ENCODE assay signal across 8 cellular contexts in genomic region chr10:112184379-112184778, GRCh38. TPM values are rescaled to one million over a fixed set of nuclear protein-coding genes. Genes with fewer than 3 reads are reported as not detected.
DNase-seq lines count a peak whose midpoint lies in the region; ATAC-seq and TF ChIP-seq lines count a peak whose summit lies in the region.

No MANE protein-coding gene starts in this region.

- H2AFZ ChIP-seq in neuronal stem cell (ENCODE audit: low read length): peak overlapping the region; percentile 77

- no peak for TF ChIP-seq CTCF in CD8-positive, alpha-beta T cell (IDR thresholded peaks at IDR 0.05)
- TF ChIP-seq CTCF in dorsolateral prefrontal cortex (IDR thresholded peaks at IDR 0.05 in 54 of 56, conservative IDR thresholded peaks at IDR 0.05 in 2 of 56; ENCODE audit: low read depth in 1 of 56, partially characterized antibody in 56 of 56): no peak

- H3K18ac ChIP-seq in neuronal stem cell (ENCODE audit: low read length): no peak overlapping the region

- no CpG with 5 or more reads among the region's 2 CpGs for WGBS in neuronal stem cell (ENCODE audit: extremely low coverage in 2 of 2, insufficient read length in 2 of 2, insufficient replicate concordance in 1 of 2), 2 donors

- no peak overlapping the region for H3K9ac ChIP-seq in neuronal stem cell (ENCODE audit: low read depth, low read length, poor library complexity)

- peaks cover 4% of the 10 kb centered on the region for H3K36me3 ChIP-seq in CD8-positive, alpha-beta T cell (ENCODE audit: insufficient read depth, low read length)
- H3K36me3 ChIP-seq in MG63: peaks cover 5% of the 10 kb centered on the region
- peaks cover 2 to 13% of the 10 kb centered on the region in 2 donors for H3K36me3 ChIP-seq in neuronal stem cell (replicated peaks in 1 of 2; ENCODE audit: control insufficient read depth in 2 of 2, insufficient read depth in 2 of 2, low read length in 2 of 2)

- no peak overlapping the region for H2BK120ac ChIP-seq in neuronal stem cell (ENCODE audit: low read depth, low read length)

- H4K91ac ChIP-seq in neuronal stem cell (ENCODE audit: low read depth, low read length, poor library complexity): no peak overlapping the region

- intact Hi-C loops in CD8-positive, alpha-beta T cell (cut with DNase I, micrococcal nuclease): loop anchor here (5.0 to 10.0 kb wide), 8 partner anchors 193 to 1988 kb away; partner anchors contain the start of genes CASP7 (in 1 of the 2), CCDC186 (in 1 of the 2), DCLRE1A (in 1 of the 2) and DUSP5 (in 1 of the 2)
- intact Hi-C loops in dorsolateral prefrontal cortex (cut with DNase I): loop anchor here (10.0 kb wide), 2 partner anchors 130 to 260 kb away; partner anchors contain the start of genes VTI1A (in 2 of the 2) and ZDHHC6 (in 2 of the 2)

- H3K79me1 ChIP-seq in neuronal stem cell (ENCODE audit: low read depth, low read length): peaks cover 2% of the 10 kb centered on the region

- peak overlapping the region; percentile 78 for H3K27ac ChIP-seq in CD8-positive, alpha-beta T cell (ENCODE audit: low read depth, low read length)
- peak overlapping the region in 42 of 59 donors; percentile 28 to 90 (median 78) for H3K27ac ChIP-seq in dorsolateral prefrontal cortex
- no peak overlapping the region for H3K27ac ChIP-seq in neuronal stem cell (replicated peaks; ENCODE audit: low read length)

- peak overlapping the region; percentile 87 for H3K4me3 Mint-ChIP-seq in CD8-positive, alpha-beta T cell

- peaks cover 17% of the 10 kb centered on the region for H3K4me1 ChIP-seq in CD8-positive, alpha-beta T cell (ENCODE audit: insufficient read depth, low read length)
- H3K4me1 ChIP-seq in neuronal stem cell (ENCODE audit: control insufficient read depth in 2 of 2, insufficient read depth in 1 of 2, low read depth in 1 of 2, low read length in 2 of 2): peaks cover 3% of the 10 kb centered on the region in 2 donors

- no peaks in the 10 kb centered on the region for H3K27me3 Mint-ChIP-seq in CD8-positive, alpha-beta T cell (ENCODE audit: low read depth)

- POLR2A ChIA-PET in CD8-positive, alpha-beta T cell (lab: Charles Lee): interaction anchor here (1.2 to 2.4 kb wide), 5 partner anchors 10 to 263 kb away, joined by 3 to 9 read pairs (median 8); partner anchors contain the start of genes VTI1A and ZDHHC6

- H3K9me3 ChIP-seq in CD8-positive, alpha-beta T cell (ENCODE audit: low read length): no peaks in the 10 kb centered on the region
- H3K9me3 ChIP-seq in MG63 (peaks cover 8% of the 10 kb centered on the region), neuronal stem cell (replicated peaks in 1 of 2; ENCODE audit: control insufficient read depth in 2 of 2, insufficient read depth in 1 of 2, low read depth in 1 of 2, low read length in 2 of 2) (peaks cover 0 to 14% of the 10 kb centered on the region in 2 donors)

- H3K4me1 Mint-ChIP-seq in CD8-positive, alpha-beta T cell (ENCODE audit: low read depth): peaks cover 28% of the 10 kb centered on the region

- no peak overlapping the region for H4K8ac ChIP-seq in neuronal stem cell (ENCODE audit: low read depth, low read length)

- H3K9me3 Mint-ChIP-seq in CD8-positive, alpha-beta T cell: peaks cover 2% of the 10 kb centered on the region

- H3K23ac ChIP-seq in neuronal stem cell (ENCODE audit: low read depth, low read length, poor library complexity): no peak overlapping the region

- no peak for DNase-seq in CD8-positive, alpha-beta T cell
- DNase-seq in MG63 (no peak), dorsolateral prefrontal cortex (no peak), neuronal stem cell (ENCODE audit: low spot score) (no peak), GF-D8 (lab: John Stamatoyannopoulos, UW) (no peak), HCEC 1CT (no peak)

- H2AK5ac ChIP-seq in neuronal stem cell (ENCODE audit: low read depth, low read length): no peak overlapping the region

- no peak overlapping the region for H2BK5ac ChIP-seq in neuronal stem cell (ENCODE audit: low read length)

- H3K27ac Mint-ChIP-seq in CD8-positive, alpha-beta T cell: peak overlapping the region; percentile 56

- no peak overlapping the region for H3K4ac ChIP-seq in neuronal stem cell (ENCODE audit: low read length)

- H3K27me3 ChIP-seq in CD8-positive, alpha-beta T cell (ENCODE audit: insufficient read depth, low read length): no peaks in the 10 kb centered on the region
- H3K27me3 ChIP-seq in MG63 (no peaks in the 10 kb centered on the region), dorsolateral prefrontal cortex (no peaks in the 10 kb centered on the region), neuronal stem cell (ENCODE audit: control insufficient read depth in 3 of 3, insufficient read depth in 3 of 3, low read depth in 1 of 3, low read length in 3 of 3) (no peaks in the 10 kb centered on the region)

- no peak overlapping the region for H3K14ac ChIP-seq in neuronal stem cell (ENCODE audit: low read length)

- H3K4me2 ChIP-seq in neuronal stem cell (ENCODE audit: insufficient read depth, low read length, poor library complexity, severe bottlenecking): no peak overlapping the region

- CTCF ChIA-PET in CD8-positive, alpha-beta T cell (lab: Charles Lee): interaction anchor here (0.8 to 1.2 kb wide), 2 partner anchors 11 to 23 kb away, joined by 3 read pairs; no protein-coding TSS in a partner anchor

- no peak for ATAC-seq in CD8-positive, alpha-beta T cell
- no peak for ATAC-seq in HG02571 (IDR thresholded peaks at IDR 0.05; ENCODE audit: unreplicated experiment)
- no peak for ATAC-seq in HG03457 (IDR thresholded peaks at IDR 0.05; ENCODE audit: unreplicated experiment)

- H3K36me3 Mint-ChIP-seq in CD8-positive, alpha-beta T cell: peaks cover 22% of the 10 kb centered on the region

- peak overlapping the region; percentile 65 for H3K4me3 ChIP-seq in CD8-positive, alpha-beta T cell (ENCODE audit: low read depth, low read length)
- H3K4me3 ChIP-seq in MG63 (peak overlapping the region; percentile 80), dorsolateral prefrontal cortex (peak overlapping the region; percentile 63 to 99 (median 92)), neuronal stem cell (ENCODE audit: low read length in 2 of 2) (peak overlapping the region in 1 of 2 donors; percentile 57)

- H2BK12ac ChIP-seq in neuronal stem cell (ENCODE audit: low read length): no peak overlapping the region

- H2BK15ac ChIP-seq in neuronal stem cell (ENCODE audit: low read length): no peak overlapping the region

RNA-seq across cellular contexts. Expression of gene GPAM, which starts 0.8 kb away (rescaled TPM):
- total RNA-seq in CD8-positive, alpha-beta T cell: 1 to 10 TPM; 3.2 to 4.2 TPM
- 4.4 and 7.3 TPM in 2 replicates for total RNA-seq in MG63 (2014; rRNA removed; shearing (Covaris generic); ENCODE audit: low replicate concordance)
- 10 to 100 TPM in 119 of 120 experiments, 1 to 10 TPM in 1; 7.6 to 51.7 (median 22.4) TPM for total RNA-seq in dorsolateral prefrontal cortex
- polyA plus RNA-seq in neuronal stem cell (2013, experiment 1 of 2): 5.9 TPM
- 6.1 TPM for polyA plus RNA-seq in neuronal stem cell (2013, experiment 2 of 2)
